ENCODE assay signal across 20 cellular contexts in genomic region chr2:129011466-129012061, GRCh38.
"Had no signal": no experiment of that assay in that cellular context is flagged by ENCODE, and none has a peak within 500 bp of the region (broad histone marks: within the 10 kb centered on the region; RNA-seq: fewer than 3 reads in every experiment).

No MANE protein-coding gene starts in this region.

- H3K9me3 ChIP-seq: spleen, thyroid gland, uterus had no signal

- H3K36me3 ChIP-seq: brain microvascular endothelial cell, spleen, thyroid gland, uterus had no signal

- H3K4me3 ChIP-seq: lung, spleen, thyroid gland, uterus had no signal

- DNase-seq: activated B cell treated with CpG ODN at 0.5 μM for 24 hours; activated CD4-positive, alpha-beta T cell treated with anti-CD3 and anti-CD28 coated beads for 48 hours; activated CD8-positive, alpha-beta T cell treated with anti-CD3 and anti-CD28 coated beads for 36 hours; activated naive CD4-positive, alpha-beta T cell; activated naive CD8-positive, alpha-beta T cell treated with anti-CD3 and anti-CD28 coated beads, Interleukin-2, amount 10 ng/mL, durations not matched to agents 7 days and 5 days; activated T-cell treated with anti-CD3 and anti-CD28 coated beads, Interleukin-2, amount 50 U/mL, for 1 hour; anterior cingulate cortex; brain microvascular endothelial cell; central memory CD4-positive, alpha-beta T cell; foreskin melanocyte; occipital lobe; retina; spleen; stimulated activated CD4-positive, alpha-beta T cell treated with anti-CD3 and anti-CD28 coated beads, Interleukin-4, amount 100 ng/mL, for 4 hours; stimulated activated naive B cell treated with anti-CD40 and anti-IgM and Interleukin-4, amounts not matched to agents 10 μg/mL and 1 μg/mL and 100 μg/mL, for 72 hours; T-helper 9 cell; thyroid gland; uterus had no signal

- H3K4me1 ChIP-seq: spleen, thyroid gland, uterus had no signal

- H3K27ac ChIP-seq: brain microvascular endothelial cell, spleen, thyroid gland, uterus had no signal

- H3K27me3 ChIP-seq: brain microvascular endothelial cell, spleen, thyroid gland, uterus had no signal

- ATAC-seq: activated CD8-positive, alpha-beta T cell treated with anti-CD3 and anti-CD28 coated beads for 36 hours; activated T-helper 17 cell treated with anti-CD3 and anti-CD28 coated beads, Interleukin-2, amount 50 U/mL, for 72 hours had no signal
